1 cellular context compared by ENCODE assay signal in genomic region chr12:68876471-68876870, GRCh38.
TF ChIP-seq lines count a peak whose summit lies in the region.

No MANE protein-coding gene starts in this region.

TF ChIP-seq in WTC11, 78 proteins besides CTCF, POLR2A, EP300 and RAD21 (continued from another document):
- TF ChIP-seq, protein P1, sequence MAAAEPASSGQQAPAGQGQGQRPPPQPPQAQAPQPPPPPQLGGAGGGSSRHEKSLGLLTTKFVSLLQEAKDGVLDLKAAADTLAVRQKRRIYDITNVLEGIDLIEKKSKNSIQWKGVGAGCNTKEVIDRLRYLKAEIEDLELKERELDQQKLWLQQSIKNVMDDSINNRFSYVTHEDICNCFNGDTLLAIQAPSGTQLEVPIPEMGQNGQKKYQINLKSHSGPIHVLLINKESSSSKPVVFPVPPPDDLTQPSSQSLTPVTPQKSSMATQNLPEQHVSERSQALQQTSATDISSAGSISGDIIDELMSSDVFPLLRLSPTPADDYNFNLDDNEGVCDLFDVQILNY (CRISPR knock-in tag; IDR thresholded peaks at IDR 0.05): no peak
- no peak for TF ChIP-seq KAT7 (CRISPR knock-in tag; IDR thresholded peaks at IDR 0.05; ENCODE audit: borderline replicate concordance)
- no peak for TF ChIP-seq USF2 (CRISPR knock-in tag; IDR thresholded peaks at IDR 0.05)
- TF ChIP-seq NR3C1 (CRISPR knock-in tag; conservative IDR thresholded peaks at IDR 0.05; ENCODE audit: low read depth): no peak
TF ChIP-seq in WTC11: peak in this region for 0.
